ENCODE assay signal across 1 cellular context in the genomic region with DNA sequence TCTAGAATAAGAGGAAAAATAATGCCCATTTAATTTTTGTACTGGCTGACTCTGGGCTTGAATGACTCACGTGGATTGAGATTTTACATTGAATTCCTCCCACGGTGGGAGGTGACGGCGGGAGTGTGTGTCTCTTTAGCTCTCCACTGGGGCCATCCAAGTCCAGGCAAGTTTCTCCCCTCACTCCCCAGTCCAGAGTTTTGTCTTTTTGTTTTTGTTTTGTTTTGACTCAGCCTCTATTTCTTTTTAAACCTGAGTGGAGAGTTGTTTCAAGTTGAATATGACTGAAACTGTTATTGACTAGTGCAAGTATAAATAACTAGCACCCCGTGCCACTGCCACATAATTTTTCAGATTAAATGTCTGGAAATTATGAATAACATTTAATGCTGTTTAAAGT.
TF ChIP-seq lines count a peak whose summit lies in the region.

No MANE protein-coding gene starts in this region.

TF ChIP-seq in H1, 55 proteins besides CTCF, POLR2A, EP300 and RAD21:
- TF ChIP-seq TAF1 (IDR thresholded peaks at IDR 0.05; ENCODE audit: low read depth, low read length), result no peak
- TF ChIP-seq TCF12 (IDR thresholded peaks at IDR 0.05; ENCODE audit: low read depth, low read length), result no peak
- TF ChIP-seq, protein P1, sequence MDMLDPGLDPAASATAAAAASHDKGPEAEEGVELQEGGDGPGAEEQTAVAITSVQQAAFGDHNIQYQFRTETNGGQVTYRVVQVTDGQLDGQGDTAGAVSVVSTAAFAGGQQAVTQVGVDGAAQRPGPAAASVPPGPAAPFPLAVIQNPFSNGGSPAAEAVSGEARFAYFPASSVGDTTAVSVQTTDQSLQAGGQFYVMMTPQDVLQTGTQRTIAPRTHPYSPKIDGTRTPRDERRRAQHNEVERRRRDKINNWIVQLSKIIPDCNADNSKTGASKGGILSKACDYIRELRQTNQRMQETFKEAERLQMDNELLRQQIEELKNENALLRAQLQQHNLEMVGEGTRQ (IDR thresholded peaks at IDR 0.05; ENCODE audit: low read length), result no peak
- no peak for TF ChIP-seq ZNF274 (IDR thresholded peaks at IDR 0.05; ENCODE audit: borderline replicate concordance, extremely low read depth, low read length)
- TF ChIP-seq SAP30 (IDR thresholded peaks at IDR 0.05; ENCODE audit: insufficient read depth, insufficient replicate concordance, low read length), result no peak
- no peak for TF ChIP-seq JUN (IDR thresholded peaks at IDR 0.05; ENCODE audit: low read depth, low read length)
- TF ChIP-seq BRCA1 (IDR thresholded peaks at IDR 0.05; ENCODE audit: low read depth, low read length), result no peak
- TF ChIP-seq SP2 (IDR thresholded peaks at IDR 0.05; ENCODE audit: low read length), result no peak
- TF ChIP-seq HDAC6 (IDR thresholded peaks at IDR 0.05; ENCODE audit: low read depth, low read length), result no peak
- TF ChIP-seq, protein P2, sequence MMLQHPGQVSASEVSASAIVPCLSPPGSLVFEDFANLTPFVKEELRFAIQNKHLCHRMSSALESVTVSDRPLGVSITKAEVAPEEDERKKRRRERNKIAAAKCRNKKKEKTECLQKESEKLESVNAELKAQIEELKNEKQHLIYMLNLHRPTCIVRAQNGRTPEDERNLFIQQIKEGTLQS (IDR thresholded peaks at IDR 0.05; ENCODE audit: insufficient read depth, low read depth, low read length), result no peak
- TF ChIP-seq, protein P3, sequence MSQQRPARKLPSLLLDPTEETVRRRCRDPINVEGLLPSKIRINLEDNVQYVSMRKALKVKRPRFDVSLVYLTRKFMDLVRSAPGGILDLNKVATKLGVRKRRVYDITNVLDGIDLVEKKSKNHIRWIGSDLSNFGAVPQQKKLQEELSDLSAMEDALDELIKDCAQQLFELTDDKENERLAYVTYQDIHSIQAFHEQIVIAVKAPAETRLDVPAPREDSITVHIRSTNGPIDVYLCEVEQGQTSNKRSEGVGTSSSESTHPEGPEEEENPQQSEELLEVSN (IDR thresholded peaks at IDR 0.05), result no peak
- no peak for TF ChIP-seq SRF (IDR thresholded peaks at IDR 0.05; ENCODE audit: low read depth, low read length)
TF ChIP-seq in H1: peak in this region for 0.
